In genomic region chr2:86636842-86637241, GRCh38 we compare ENCODE assay signal across 29 cellular contexts.
"Had no signal": no experiment of that assay in that cellular context is flagged by ENCODE, and none has a peak within 500 bp of the region (broad histone marks: within the 10 kb centered on the region; RNA-seq: fewer than 3 reads in every experiment).

No MANE protein-coding gene starts in this region.

- H3K4me1 ChIP-seq: adrenal gland, SJSA1 had no signal

- H3K36me3 ChIP-seq: adrenal gland, breast epithelium, MG63, Peyer's patch, SJSA1 had no signal

- DNase-seq: activated B cell treated with CpG ODN at 0.5 μM for 24 hours; activated CD4-positive, alpha-beta memory T cell treated with anti-CD3 and anti-CD28 coated beads, Interleukin-2, amount 10 ng/mL, durations not matched to agents 7 days and 5 days; activated CD4-positive, alpha-beta T cell treated with anti-CD3 and anti-CD28 coated beads for 1 hour; activated CD4-positive, alpha-beta T cell treated with anti-CD3 and anti-CD28 coated beads, Interleukin-2, amount 10 ng/mL, durations not matched to agents 7 days and 5 days; activated gamma-delta T cell; activated naive CD4-positive, alpha-beta T cell treated with anti-CD3 and anti-CD28 coated beads for 36 hours; activated T-cell treated with anti-CD3 and anti-CD28 coated beads for 4 hours; activated T-cell treated with anti-CD3 and anti-CD28 coated beads, Interleukin-2, amount 50 U/mL, for 48 hours; adrenal gland; anterior cingulate cortex; MG63; MV-4-11; NCI-H1092 treated with DMSO at 0.1 percent for 48 hours; NCI-H1417 treated with DMSO at 0.1 percent for 48 hours; NCI-H1694; NCI-H2029; NCI-H2107; NCI-H2171 treated with DMSO at 0.1 percent for 48 hours; NCI-H226; NCI-H526 treated with DMSO at 0.1 percent for 48 hours; Peyer's patch; Right ventricle myocardium superior; T-helper 17 cell; T-helper 9 cell had no signal

- ATAC-seq: activated T-helper 17 cell treated with anti-CD3 and anti-CD28 coated beads, Interleukin-2, amount 50 U/mL, for 72 hours; SK-N-SH treated with all-trans-retinoic acid at 6 μM for 48 hours; T-helper 17 cell had no signal

- H3K4me3 ChIP-seq: adrenal gland, breast epithelium, MG63, Peyer's patch, SJSA1 had no signal

- H3K27me3 ChIP-seq: adrenal gland, breast epithelium, MG63, Peyer's patch, SJSA1 had no signal

- H3K9me3 ChIP-seq: adrenal gland, Peyer's patch, SJSA1 had no signal

- H3K27ac ChIP-seq: adrenal gland, breast epithelium, Peyer's patch, RWPE1, SJSA1 had no signal
